9 cellular contexts compared by ENCODE assay signal in the genomic region with DNA sequence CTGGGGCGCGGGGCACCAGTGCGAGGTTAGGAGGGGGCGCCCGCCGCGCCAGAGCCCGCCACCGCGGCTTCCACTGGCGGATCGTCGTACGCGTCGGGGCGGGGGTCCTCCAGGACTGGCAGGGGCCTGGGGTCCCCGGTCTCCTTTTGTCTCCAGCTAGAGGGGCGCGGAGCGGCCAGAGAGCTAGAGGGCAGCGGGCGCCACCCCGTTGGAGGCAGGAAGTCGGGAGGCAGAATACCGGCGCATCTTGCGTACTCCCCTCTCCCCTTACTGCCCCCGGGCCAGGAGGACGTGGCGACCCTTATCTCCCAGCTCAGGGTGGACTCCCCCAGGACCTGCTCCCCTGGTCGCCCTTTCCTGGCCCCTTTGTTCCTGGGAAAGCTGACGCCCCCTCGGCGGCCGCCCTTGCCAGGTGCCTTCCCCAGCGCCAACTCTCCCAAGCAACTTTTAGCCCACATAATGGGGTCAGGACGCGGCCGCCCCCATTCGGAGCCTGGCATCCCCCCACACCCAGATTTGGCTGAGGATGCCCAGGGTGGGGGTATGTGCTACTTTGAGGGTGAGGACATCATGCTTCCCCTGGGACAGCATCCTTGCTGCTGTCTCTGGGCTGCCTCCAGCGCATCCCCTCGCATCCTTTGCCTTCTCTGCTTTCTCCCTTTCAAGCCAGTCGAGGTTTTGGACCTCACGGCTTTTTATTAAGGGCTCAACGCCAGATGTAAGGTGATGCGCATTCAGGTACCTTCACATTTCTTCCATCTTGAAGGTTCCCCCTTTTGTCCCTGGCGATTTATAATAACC. TPM values are rescaled to one million over a fixed set of nuclear protein-coding genes. Genes with fewer than 3 reads are reported as not detected.
DNase-seq lines count a peak whose midpoint lies in the region; ATAC-seq and TF ChIP-seq lines count a peak whose summit lies in the region.
"Had no signal": no experiment of that assay in that cellular context is flagged by ENCODE, and none has a peak within 500 bp of the region (broad histone marks: within the 10 kb centered on the region; RNA-seq: fewer than 3 reads in every experiment).

No MANE protein-coding gene starts in this region.

- WGBS in GM23248 (ENCODE audit: low coverage in 1 of 2, low lambda C conversion rate in 2 of 2, missing lambda C conversion rate in 2 of 2), 2 experiments = 2% methylated on average over 8 to 16 of the region's 48 CpGs
- WGBS in sigmoid colon, 2 donors = 2 to 3% methylated on average over 48 of the region's 48 CpGs

- H3K4me3 ChIP-seq in GM23248 = peak overlapping the region; percentile 71
- peak overlapping the region; percentile 49 for H3K4me3 ChIP-seq in WERI-Rb-1 (ENCODE audit: low read depth, low read length)
- H3K4me3 ChIP-seq in sigmoid colon = peak overlapping the region; percentile 38 to 59 (median 54)

- no peaks in the 10 kb centered on the region for H3K79me2 ChIP-seq in GM23248 (ENCODE audit: insufficient read depth)

- peak; percentile 12 for ATAC-seq in Right ventricle myocardium superior (ENCODE audit: poor library complexity)

- TF ChIP-seq EP300 in sigmoid colon (IDR thresholded peaks at IDR 0.05) = no peak

- peak overlapping the region; percentile 78 for H3K4me2 ChIP-seq in GM23248 (ENCODE audit: unreplicated experiment)

- no peaks in the 10 kb centered on the region; the same call in 1 of the 2 replicates for H3K27me3 ChIP-seq in GM23248 (replicated peaks; ENCODE audit: insufficient read depth)
- H3K27me3 ChIP-seq in WERI-Rb-1 (ENCODE audit: insufficient read depth, low read depth, severe bottlenecking) = peaks cover 16% of the 10 kb centered on the region
- peaks cover 0 to 4% (median 0%) of the 10 kb centered on the region in 3 donors for H3K27me3 ChIP-seq in sigmoid colon

- TF ChIP-seq CTCF in GM10248 (IDR thresholded peaks at IDR 0.05; ENCODE audit: control extremely low read depth, extremely low read depth, low read depth, missing control alignments) = no peak
- TF ChIP-seq CTCF in WERI-Rb-1 (IDR thresholded peaks at IDR 0.05; ENCODE audit: low read depth, low read length) = no peak
- TF ChIP-seq CTCF in sigmoid colon (IDR thresholded peaks at IDR 0.05) = no peak
- no peak for TF ChIP-seq CTCF in GM13977 (IDR thresholded peaks at IDR 0.05; ENCODE audit: extremely low read depth, insufficient read depth, missing control alignments)

- intact Hi-C loops in Right ventricle myocardium superior (cut with DNase I) (no loop called here), sigmoid colon (cut with DNase I) (loop anchor here (10.0 kb wide), 1 partner anchor 850 kb away; no protein-coding TSS in a partner anchor)

- no peaks in the 10 kb centered on the region for H3K9me2 ChIP-seq in GM23248 (ENCODE audit: insufficient read depth)

- H4K20me1 ChIP-seq in GM23248 (ENCODE audit: insufficient read depth) = no peaks in the 10 kb centered on the region

- POLR2A ChIA-PET in GM10248 (lab: Yijun Ruan, JAX) = no interaction called here

- TF ChIP-seq POLR2A in sigmoid colon (IDR thresholded peaks at IDR 0.05) = no peak

- H3K9me3 ChIP-seq in GM23248 (ENCODE audit: low read depth) (no peaks in the 10 kb centered on the region), WERI-Rb-1 (ENCODE audit: severe bottlenecking) (no peaks in the 10 kb centered on the region), sigmoid colon (no peaks in the 10 kb centered on the region)
- H3K9me3 ChIP-seq: SJSA1 had no signal

- H3K27ac ChIP-seq in GM23248 (no peak overlapping the region), WERI-Rb-1 (peak overlapping the region; percentile 75; the same call in 1 of the 2 replicates), sigmoid colon (peak overlapping the region in 2 of 4 donors; percentile 50 to 72)
- H3K27ac ChIP-seq: SJSA1 had no signal

- in situ Hi-C loops in GM23248 (cut with MboI) (loop anchor here (25.0 kb wide), 1 partner anchor 838 kb away; no protein-coding TSS in a partner anchor), GM13977 (cut with MboI; ENCODE audit: low pct_unique_long_range_greater_than_20kb, low sequenced_read_pairs, unreplicated experiment) (no loop called here)

- H2AFZ ChIP-seq in GM23248 = peak overlapping the region; percentile 81

- DNase-seq in GM10248 (ENCODE audit: extremely low spot score) = peak; percentile 10
- no peak for DNase-seq in GM23248
- DNase-seq in WERI-Rb-1 = peak; percentile 11
- no peak for DNase-seq in Right ventricle myocardium superior
- no peak for DNase-seq in sigmoid colon
- DNase-seq in kidney tubule cell (ENCODE audit: low spot score) = no peak
- no peak for DNase-seq in CD1c-positive myeloid dendritic cell (ENCODE audit: extremely low spot score)
- no peak for DNase-seq in GM13977 (ENCODE audit: low spot score)

- H3K4me1 ChIP-seq in GM23248 (ENCODE audit: insufficient read depth) (no peaks in the 10 kb centered on the region), sigmoid colon (peaks cover 0 to 6% (median 6%) of the 10 kb centered on the region in 4 donors)

- CTCF ChIA-PET in GM10248 (lab: Yijun Ruan, JAX) = no interaction called here

- no peaks in the 10 kb centered on the region for H3F3A ChIP-seq in GM23248 (ENCODE audit: insufficient read depth)

- no peak overlapping the region for H3K9ac ChIP-seq in GM23248

- H3K36me3 ChIP-seq in GM23248 (ENCODE audit: low read depth) (no peaks in the 10 kb centered on the region), WERI-Rb-1 (no peaks in the 10 kb centered on the region), sigmoid colon (no peaks in the 10 kb centered on the region)
- H3K36me3 ChIP-seq: SJSA1 had no signal

RNA-seq across cellular contexts. Expression of a gene that starts 1.0 kb away (rescaled TPM):
- 0.51 and 0.76 TPM in 2 replicates for total RNA-seq in GM23248 (2014; rRNA removed; shearing (Covaris generic))
- 0.14 and 0.43 TPM in 2 replicates for polyA plus RNA-seq in GM23248 (2016; fragmentation: Nextera tagmentation; extraction: Ambion mirVana)
- total RNA-seq in Right ventricle myocardium superior = 0.51 TPM
- 1 to 10 TPM; 3.3 to 6.1 (median 4.0) TPM for total RNA-seq in sigmoid colon
- polyA plus RNA-seq in sigmoid colon = 1 to 10 TPM in 1 of 3 donors, under 1 TPM in 1, not detected in 1; 0.60 to 1.3 TPM

Comparison
In these comparisons a context has a peak if more than half of its experiments do, and no peak if none do; other contexts are left out.
1. DNase-seq: peak in GM10248 (single experiment) and WERI-Rb-1 (single experiment); none in GM23248 (single experiment), Right ventricle myocardium superior (single experiment), sigmoid colon (single experiment), kidney tubule cell (single experiment), CD1c-positive myeloid dendritic cell (single experiment) and GM13977 (single experiment).
2. Peak in every context shown above with its lines, with median percentiles within 50 percentile points of each other: H3K4me3 ChIP-seq.